ENCODE assay signal across 8 cellular contexts in the genomic region with DNA sequence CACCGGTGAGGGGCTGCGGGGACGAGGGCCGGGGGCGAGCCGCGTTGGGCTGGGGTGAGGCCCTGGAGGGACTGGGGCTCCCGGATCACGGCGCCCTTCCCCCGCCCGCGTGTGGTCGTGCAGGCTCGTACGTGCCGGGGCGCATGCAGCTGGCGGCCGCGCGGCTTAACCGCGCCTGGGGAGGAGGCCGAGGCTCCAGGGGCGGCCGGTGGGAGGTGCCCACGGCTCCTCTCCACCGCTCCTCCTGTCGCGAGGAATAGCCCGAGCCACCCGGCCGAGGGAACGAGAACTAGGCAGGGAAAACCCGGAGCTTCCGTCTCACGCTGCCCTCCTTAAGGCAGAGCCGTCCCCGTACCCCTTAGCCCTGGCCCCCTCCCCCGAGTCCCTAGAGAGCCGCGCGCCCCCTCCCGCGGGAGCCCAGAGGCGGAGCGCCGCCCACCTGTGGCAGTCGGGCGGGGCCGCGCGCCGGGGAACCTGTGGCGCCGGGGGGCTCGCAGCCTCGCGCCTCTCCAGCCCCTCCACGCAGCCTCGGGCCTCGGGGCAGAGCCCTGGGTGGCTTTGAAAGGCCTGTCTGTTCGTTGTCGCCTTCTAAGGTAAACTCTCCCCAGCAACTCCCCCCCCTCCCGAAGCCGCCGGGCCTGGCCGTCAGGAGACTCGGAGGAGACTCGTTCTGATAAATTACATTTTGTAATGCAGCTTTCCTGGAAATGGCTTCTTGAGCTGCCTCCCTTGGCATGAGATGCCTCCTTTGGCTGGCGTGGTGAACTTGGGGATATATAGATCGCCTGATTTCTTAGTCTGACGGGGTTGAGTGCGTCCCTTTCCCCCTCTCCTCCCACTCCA. TPM values are rescaled to one million over a fixed set of nuclear protein-coding genes. Genes with fewer than 3 reads are reported as not detected.
DNase-seq lines count a peak whose midpoint lies in the region; ATAC-seq and TF ChIP-seq lines count a peak whose summit lies in the region.

No MANE protein-coding gene starts in this region.

- H3K9me3 ChIP-seq in esophagus squamous epithelium, result no peaks in the 10 kb centered on the region
- H3K9me3 ChIP-seq in thoracic aorta, result no peaks in the 10 kb centered on the region

- H3K27me3 ChIP-seq in esophagus squamous epithelium (peaks cover 0 to 25% (median 0%) of the 10 kb centered on the region in 4 donors), thoracic aorta (replicated peaks; ENCODE audit: insufficient read depth) (no peaks in the 10 kb centered on the region)

- peaks cover 28% of the 10 kb centered on the region for H3K36me3 Mint-ChIP-seq in activated CD8-positive, alpha-beta T cell treated with anti-CD3 and anti-CD28 coated beads, Interleukin-2, amount 10 ng/mL, durations not matched to agents 7 days and 5 days (ENCODE audit: low read depth)
- no peaks in the 10 kb centered on the region for H3K36me3 Mint-ChIP-seq in naive B cell

- TF ChIP-seq CTCF in NB4 (IDR thresholded peaks at IDR 0.05; ENCODE audit: low read depth, low read length) (no peak), esophagus squamous epithelium (IDR thresholded peaks at IDR 0.05) (no peak), thoracic aorta (IDR thresholded peaks at IDR 0.05) (no peak)

- 2% methylated on average over 6 to 23 of the region's 75 CpGs for WGBS in esophagus squamous epithelium, 2 donors

- peaks cover 5 to 45% (median 9%) of the 10 kb centered on the region in 3 donors for H3K4me1 ChIP-seq in esophagus squamous epithelium
- peaks cover 11 to 23% of the 10 kb centered on the region in 2 donors for H3K4me1 ChIP-seq in thoracic aorta (ENCODE audit: control insufficient read depth in 1 of 2, low read depth in 2 of 2)

- CTCF ChIA-PET in activated CD8-positive, alpha-beta T cell treated with anti-CD3 and anti-CD28 coated beads, Interleukin-2, amount 10 ng/mL, durations not matched to agents 7 days and 5 days (lab: Charles Lee), result interaction anchor here (0.7 to 1.5 kb wide), 3 partner anchors 60 to 86 kb away, joined by 3 read pairs; no protein-coding TSS in a partner anchor

- no peak for DNase-seq in activated CD4-positive, CD25-positive, alpha-beta regulatory T cell (lab: John Stamatoyannopoulos, UW)
- DNase-seq in NB4 (ENCODE audit: low read depth) (peak; percentile 54), esophagus squamous epithelium (lab: John Stamatoyannopoulos, UW) (no peak), naive B cell (peak; percentile 9), thoracic aorta (ENCODE audit: low spot score) (no peak)
- DNase-seq in activated CD8-positive, alpha-beta T cell treated with anti-CD3 and anti-CD28 coated beads, Interleukin-2, amount 10 ng/mL, durations not matched to agents 7 days and 5 days, result peak; percentile 82

- POLR2A ChIA-PET in activated CD8-positive, alpha-beta T cell treated with anti-CD3 and anti-CD28 coated beads, Interleukin-2, amount 10 ng/mL, durations not matched to agents 7 days and 5 days (lab: Charles Lee), result no interaction called here

- H3K27ac ChIP-seq in esophagus squamous epithelium, result peak overlapping the region; percentile 73 to 93 (median 86)
- H3K27ac ChIP-seq in thoracic aorta, result peak overlapping the region; percentile 84 to 91

- peaks cover 13% of the 10 kb centered on the region for H3K27me3 Mint-ChIP-seq in activated CD8-positive, alpha-beta T cell treated with anti-CD3 and anti-CD28 coated beads, Interleukin-2, amount 10 ng/mL, durations not matched to agents 7 days and 5 days (ENCODE audit: low read depth)
- peaks cover 35 to 58% (median 57%) of the 10 kb centered on the region in 3 donors for H3K27me3 Mint-ChIP-seq in naive B cell

- TF ChIP-seq POLR2A in NB4 (IDR thresholded peaks at IDR 0.05; ENCODE audit: extremely low read depth, insufficient read length), result peak; percentile 54
- TF ChIP-seq POLR2A in esophagus squamous epithelium (IDR thresholded peaks at IDR 0.05), result no peak

- H3K9me3 Mint-ChIP-seq in activated CD8-positive, alpha-beta T cell treated with anti-CD3 and anti-CD28 coated beads, Interleukin-2, amount 10 ng/mL, durations not matched to agents 7 days and 5 days (ENCODE audit: insufficient read depth), result no peaks in the 10 kb centered on the region
- no peaks in the 10 kb centered on the region for H3K9me3 Mint-ChIP-seq in naive B cell

- ATAC-seq in activated CD4-positive, CD25-positive, alpha-beta regulatory T cell treated with anti-CD3 and anti-CD28 coated beads, Interleukin-2, amount 50 U/mL, for 24 hours, result peak; percentile 29 to 37
- ATAC-seq in HG02642 (IDR thresholded peaks at IDR 0.05; ENCODE audit: poor library complexity, unreplicated experiment) (peak; percentile 68), naive B cell (ENCODE audit: low read depth in 2 of 2) (peak; percentile 40 to 46), thoracic aorta (ENCODE audit: insufficient number of reproducible peaks, low FRiP score, low read depth) (peak; percentile 36)
- ATAC-seq in activated CD8-positive, alpha-beta T cell treated with anti-CD3 and anti-CD28 coated beads, Interleukin-2, amount 10 ng/mL, durations not matched to agents 7 days and 5 days, result peak; percentile 68

- H3K4me3 ChIP-seq in NB4 (ENCODE audit: low read depth, low read length) (peak overlapping the region; percentile 38), esophagus squamous epithelium (peak overlapping the region; percentile 52 to 88 (median 70)), thoracic aorta (peak overlapping the region; percentile 97)

- H3K36me3 ChIP-seq in esophagus squamous epithelium (no peaks in the 10 kb centered on the region), thoracic aorta (no peaks in the 10 kb centered on the region)

- intact Hi-C loops in esophagus squamous epithelium (cut with DNase I), result no loop called here

- peak overlapping the region; percentile 75 for H3K27ac Mint-ChIP-seq in activated CD8-positive, alpha-beta T cell treated with anti-CD3 and anti-CD28 coated beads, Interleukin-2, amount 10 ng/mL, durations not matched to agents 7 days and 5 days
- peak overlapping the region in 1 of 6 donors; percentile 75 for H3K27ac Mint-ChIP-seq in naive B cell

- H3K4me3 Mint-ChIP-seq in activated CD8-positive, alpha-beta T cell treated with anti-CD3 and anti-CD28 coated beads, Interleukin-2, amount 10 ng/mL, durations not matched to agents 7 days and 5 days, result peak overlapping the region; percentile 79
- H3K4me3 Mint-ChIP-seq in naive B cell, result peak overlapping the region; percentile 84 to 92 (median 88)

- H3K4me1 Mint-ChIP-seq in activated CD8-positive, alpha-beta T cell treated with anti-CD3 and anti-CD28 coated beads, Interleukin-2, amount 10 ng/mL, durations not matched to agents 7 days and 5 days (ENCODE audit: low read depth), result peaks cover 33% of the 10 kb centered on the region
- peaks cover 16 to 20% (median 20%) of the 10 kb centered on the region in 3 donors for H3K4me1 Mint-ChIP-seq in naive B cell

RNA-seq across cellular contexts. Expression of a gene that starts 0.8 kb away (rescaled TPM):
- 100 to 1,000 TPM; 108 to 112 TPM for total RNA-seq in activated CD8-positive, alpha-beta T cell treated with anti-CD3 and anti-CD28 coated beads, Interleukin-2, amount 10 ng/mL, durations not matched to agents 7 days and 5 days
- 10 to 100 TPM; 32.2 to 46.3 (median 39.6) TPM for total RNA-seq in esophagus squamous epithelium
- polyA plus RNA-seq in naive B cell (ENCODE audit: low read depth in 6 of 6), result under 1 TPM in 3 of 6 donors, not detected in 3; 0.04 to 0.33 (median 0.26) TPM
- 10 to 100 TPM; 32.2 to 35.8 TPM for total RNA-seq in thoracic aorta

Comparison
In these comparisons a context has a peak if more than half of its experiments do, and no peak if none do; other contexts are left out.
1. DNase-seq: peak in NB4 (single experiment), activated CD8-positive, alpha-beta T cell treated with anti-CD3 and anti-CD28 coated beads, Interleukin-2, amount 10 ng/mL, durations not matched to agents 7 days and 5 days (single experiment) and naive B cell (single experiment); none in activated CD4-positive, CD25-positive, alpha-beta regulatory T cell (0 of 4), esophagus squamous epithelium (single experiment) and thoracic aorta (single experiment).
2. H3K4me3 ChIP-seq: peak in every context shown above with its lines; median percentile 97 in thoracic aorta; 70 in esophagus squamous epithelium; 38 in NB4.
3. Peak in every context shown above with its lines, with median percentiles within 50 percentile points of each other: ATAC-seq.